ENCODE assay signal across 5 cellular contexts in the genomic region with DNA sequence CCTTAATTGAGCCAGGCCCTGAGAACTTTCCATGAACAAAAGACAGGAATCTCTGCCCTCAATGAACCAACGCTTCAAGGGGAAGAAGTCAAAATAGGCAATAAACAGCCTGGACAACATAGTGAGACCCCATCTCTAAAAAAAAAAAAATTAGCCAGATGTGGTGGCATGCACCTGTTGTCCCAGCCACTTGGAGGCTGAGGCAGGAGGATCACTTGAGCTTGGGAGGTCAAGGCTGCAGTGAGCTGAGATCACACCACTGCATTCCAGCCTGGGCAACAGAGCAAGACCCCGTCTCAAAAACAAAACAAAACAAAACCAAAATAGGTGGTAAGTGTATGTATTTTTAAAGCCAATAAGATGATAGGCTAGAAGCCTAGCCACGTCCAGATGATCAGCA.
DNase-seq lines count a peak whose midpoint lies in the region; ATAC-seq, FAIRE-seq and TF ChIP-seq lines count a peak whose summit lies in the region.
"Not testable (repeated sequence)": the region's sequence is repeated elsewhere in the genome, so short reads cannot be mapped to it uniquely, and the experiment has no call there.

No MANE protein-coding gene starts in this region.

- H2BK120ac ChIP-seq in H1 (replicated peaks; ENCODE audit: low read depth, low read length) = not testable (repeated sequence)

- H3K56ac ChIP-seq in H1 (replicated peaks; ENCODE audit: insufficient read length, low read depth, low read length) = not testable (repeated sequence)

- not testable (repeated sequence) for BruUV-seq in K562 (replicated peaks; lab: Mats Ljungman, UMichigan)

- DNase-seq in K562 (ENCODE audit: extremely low read depth in 1 of 4, low spot score in 3 of 4); H1 (ENCODE audit: low read depth in 1 of 2, low spot score in 2 of 2): not testable (repeated sequence)
- peak; percentile 5 for DNase-seq in left lobe of liver (ENCODE audit: low spot score)
- peak; percentile 16 for DNase-seq in mesenteric fat pad (ENCODE audit: low spot score)

- WGBS in K562 (ENCODE audit: insufficient coverage, low coverage, missing lambda C conversion rate) = 0% methylated on average over 3 of the region's 3 CpGs
- 83% methylated on average over 3 of the region's 3 CpGs; no CpG with 5 or more reads in 1 of the 2 experiments for WGBS in H1 (ENCODE audit: extremely low coverage in 1 of 2, insufficient coverage in 1 of 2, insufficient read length in 1 of 2, insufficient replicate concordance in 2 of 2, low coverage in 1 of 2, low lambda C conversion rate in 2 of 2, missing lambda C conversion rate in 1 of 2), 2 experiments

- TF ChIP-seq CTCF in HEK293 (tag by site-specific recombination; IDR thresholded peaks at IDR 0.05); K562 (IDR thresholded peaks at IDR 0.05 in 2 of 3, conservative IDR thresholded peaks at IDR 0.05 in 1 of 3; ENCODE audit: insufficient read depth in 2 of 3, low read depth in 1 of 3, low read length in 3 of 3); H1 (IDR thresholded peaks at IDR 0.05; ENCODE audit: control extremely low read depth in 1 of 3, insufficient read depth in 1 of 3, low read depth in 1 of 3, low read length in 3 of 3): not testable (repeated sequence)

- H3K14ac ChIP-seq in H1 (ENCODE audit: insufficient read length) = not testable (repeated sequence)

- not testable (repeated sequence) for H3K4ac ChIP-seq in H1 (replicated peaks; ENCODE audit: insufficient read length, low read depth, low read length)

- in situ Hi-C loops in K562 (cut with MboI) = not testable (repeated sequence)

- H3K23ac ChIP-seq in H1 (ENCODE audit: insufficient read length) = not testable (repeated sequence)

- not testable (repeated sequence) for H3K9me1 ChIP-seq in K562 (ENCODE audit: control insufficient read depth, insufficient read depth, low read length)

- not testable (repeated sequence) for H4K5ac ChIP-seq in H1 (ENCODE audit: insufficient read length, low read depth, low read length)

- H3K27me3 ChIP-seq in K562 (ENCODE audit: control insufficient read depth in 2 of 2, insufficient read depth in 2 of 2, low read length in 2 of 2) = peaks cover 3 to 62% of the 10 kb centered on the region in 2 experiments; a peak in 3 of 5 replicates
- not testable (repeated sequence) for H3K27me3 ChIP-seq in H1 (replicated peaks in 1 of 4; ENCODE audit: control insufficient read depth in 3 of 4, extremely low read depth in 1 of 4, insufficient read depth in 3 of 4, low read length in 3 of 4)

- TF ChIP-seq EP300 in K562 (IDR thresholded peaks at IDR 0.05; ENCODE audit: low read length); H1 (IDR thresholded peaks at IDR 0.05; ENCODE audit: borderline replicate concordance in 1 of 2, low read depth in 2 of 2, low read length in 2 of 2): not testable (repeated sequence)

- H3K4me1 ChIP-seq in HEK293 (ENCODE audit: control insufficient read depth, insufficient read depth, low read length) = not testable (repeated sequence)
- peaks cover 0 to 13% of the 10 kb centered on the region in 2 experiments; a peak in 2 of 5 replicates for H3K4me1 ChIP-seq in K562 (replicated peaks in 1 of 2; ENCODE audit: control insufficient read depth in 2 of 2, insufficient read depth in 2 of 2, low read length in 2 of 2)
- H3K4me1 ChIP-seq in H1 (replicated peaks in 1 of 4; ENCODE audit: control insufficient read depth in 3 of 4, insufficient read depth in 4 of 4, low read length in 3 of 4) = peaks cover 0 to 15% (median 7%) of the 10 kb centered on the region in 4 experiments; a peak in 6 of 7 replicates

- TF ChIP-seq POLR2A in K562 (conservative IDR thresholded peaks at IDR 0.05); H1 (IDR thresholded peaks at IDR 0.05; ENCODE audit: control extremely low read depth in 1 of 2, low read depth in 2 of 2, low read length in 2 of 2): not testable (repeated sequence)

- H3K9me3 ChIP-seq in HEK293 (ENCODE audit: control insufficient read depth, insufficient read depth, low read depth, low read length); K562 (replicated peaks; ENCODE audit: control insufficient read depth, insufficient read depth, low read depth, low read length); H1 (ENCODE audit: insufficient read depth in 2 of 2, low read depth in 1 of 2, low read length in 1 of 2): not testable (repeated sequence)

- not testable (repeated sequence) for H2BK15ac ChIP-seq in H1 (ENCODE audit: low read length)

- H3K18ac ChIP-seq in H1 (ENCODE audit: extremely low read depth, low read length) = not testable (repeated sequence)

- ATAC-seq in K562, left lobe of liver: not testable (repeated sequence)

- not testable (repeated sequence) for H3K9ac ChIP-seq in K562 (ENCODE audit: insufficient read depth in 1 of 2, low read depth in 2 of 2, low read length in 2 of 2); H1 (replicated peaks in 1 of 4; ENCODE audit: extremely low read depth in 1 of 4, low read depth in 3 of 4, low read length in 3 of 4)

- H2BK12ac ChIP-seq in H1 (ENCODE audit: low read depth, low read length) = not testable (repeated sequence)

- not testable (repeated sequence) for H2AFZ ChIP-seq in K562 (ENCODE audit: low read depth, low read length); H1 (ENCODE audit: low read length)

- not testable (repeated sequence) for H3K79me2 ChIP-seq in K562 (ENCODE audit: control insufficient read depth, insufficient read depth, low read length); H1 (ENCODE audit: control insufficient read depth in 1 of 2, insufficient read depth in 2 of 2, low read length in 2 of 2)

- not testable (repeated sequence) for H4K20me1 ChIP-seq in K562 (replicated peaks; ENCODE audit: control insufficient read depth, insufficient read depth, low read length); H1 (replicated peaks in 1 of 2; ENCODE audit: control insufficient read depth in 1 of 2, insufficient read depth in 2 of 2, low read length in 2 of 2)

- TF ChIP-seq RAD21 in K562 (CRISPR knock-in tag; conservative IDR thresholded peaks at IDR 0.05 in 1 of 2, IDR thresholded peaks at IDR 0.05 in 1 of 2); H1 (IDR thresholded peaks at IDR 0.05 in 1 of 2, conservative IDR thresholded peaks at IDR 0.05 in 1 of 2; ENCODE audit: low read depth in 2 of 2, low read length in 2 of 2): not testable (repeated sequence)

- not testable (repeated sequence) for H3K4me3 ChIP-seq in HEK293 (ENCODE audit: low read depth, low read length); K562; H1 (ENCODE audit: extremely low read depth in 1 of 4, insufficient read depth in 2 of 4, low read depth in 3 of 4, low read length in 4 of 4)

- H2AK5ac ChIP-seq in H1 (ENCODE audit: low read depth, low read length) = not testable (repeated sequence)

- intact Hi-C loops in K562 (cut with micrococcal nuclease) = not testable (repeated sequence)

- H3K23me2 ChIP-seq in H1 (ENCODE audit: low read depth, low read length) = not testable (repeated sequence)

- H3K4me2 ChIP-seq in K562 (ENCODE audit: insufficient read depth, low read length); H1 (ENCODE audit: insufficient read depth in 1 of 2, low read depth in 2 of 2, low read length in 2 of 2): not testable (repeated sequence)

- POLR2A ChIA-PET in HEK293 (lab: Yijun Ruan, JAX) = not testable (repeated sequence)
- POLR2A ChIA-PET in K562 (lab: Yijun Ruan, JAX) = interaction anchor here (0.8 kb wide), 1 partner anchor 703 kb away, joined by 3 read pairs; no protein-coding TSS in a partner anchor
- POLR2A ChIA-PET in H1 (lab: Charles Lee; ENCODE audit: partially characterized antibody) = interaction anchor here (1.2 to 2.3 kb wide), 6 partner anchors 12 to 64 kb away, joined by 3 to 19 read pairs (median 5); no protein-coding TSS in a partner anchor

- H2BK20ac ChIP-seq in H1 (ENCODE audit: low read length) = not testable (repeated sequence)

- H4K8ac ChIP-seq in H1 (ENCODE audit: extremely low read depth, insufficient read depth, low read length) = not testable (repeated sequence)

- not testable (repeated sequence) for FAIRE-seq in K562 (lab: Jason Lieb, UNC); H1 (lab: Jason Lieb, UNC)

- CTCF ChIA-PET in HEK293 (lab: Yijun Ruan, JAX) (interaction anchor here (0.6 to 1.1 kb wide), 2 partner anchors 75 to 711 kb away, joined by 3 read pairs; no protein-coding TSS in a partner anchor), H1 (lab: Charles Lee; ENCODE audit: partially characterized antibody) (interaction anchor here (0.5 to 3.8 kb wide), 5 partner anchors 18 to 320 kb away, joined by 3 to 24 read pairs (median 15); no protein-coding TSS in a partner anchor)
- CTCF ChIA-PET in K562 (lab: Yijun Ruan, JAX; ENCODE audit: low intra/inter-chr PET ratio) = not testable (repeated sequence)

- not testable (repeated sequence) for H3K36me3 ChIP-seq in HEK293 (ENCODE audit: control insufficient read depth in 2 of 2, insufficient read depth in 1 of 2, low read length in 2 of 2); K562 (ENCODE audit: control insufficient read depth, insufficient read depth, low read length); H1 (ENCODE audit: control insufficient read depth in 2 of 4, insufficient read depth in 4 of 4, low read length in 3 of 4)

- not testable (repeated sequence) for H3K79me1 ChIP-seq in H1 (ENCODE audit: low read depth, low read length)

- not testable (repeated sequence) for H3K27ac ChIP-seq in HEK293 (ENCODE audit: extremely low read depth, low read depth, low read length); K562 (ENCODE audit: extremely low read depth, low read depth, low read length); H1 (ENCODE audit: low read depth, low read length)

- not testable (repeated sequence) for H2BK5ac ChIP-seq in H1 (ENCODE audit: low read depth, low read length)

- H4K91ac ChIP-seq in H1 (replicated peaks; ENCODE audit: insufficient read length, low read length) = not testable (repeated sequence)

TF ChIP-seq in HEK293, 187 proteins besides CTCF, POLR2A, EP300 and RAD21:
- peak; percentile 97 for TF ChIP-seq ZNF121 (tag by site-specific recombination; IDR thresholded peaks at IDR 0.05)

TF ChIP-seq in K562, 482 proteins besides CTCF, POLR2A, EP300 and RAD21:
- TF ChIP-seq ZNF121 (CRISPR knock-in tag; conservative IDR thresholded peaks at IDR 0.05) (peak; percentile 89), BCOR (IDR thresholded peaks at IDR 0.05) (peak; percentile 48; the same call in 1 of the 2 replicates), RBM25 (IDR thresholded peaks at IDR 0.05; ENCODE audit: low read depth, low read length, severe bottlenecking) (peak; percentile 7)

TF ChIP-seq in H1, 55 proteins besides CTCF, POLR2A, EP300 and RAD21:
- TF ChIP-seq KDM1A (IDR thresholded peaks at IDR 0.05; ENCODE audit: borderline replicate concordance, low read length) = peak; percentile 90; the same call in 1 of the 2 replicates
